8 cellular contexts compared by ENCODE assay signal in the genomic region with DNA sequence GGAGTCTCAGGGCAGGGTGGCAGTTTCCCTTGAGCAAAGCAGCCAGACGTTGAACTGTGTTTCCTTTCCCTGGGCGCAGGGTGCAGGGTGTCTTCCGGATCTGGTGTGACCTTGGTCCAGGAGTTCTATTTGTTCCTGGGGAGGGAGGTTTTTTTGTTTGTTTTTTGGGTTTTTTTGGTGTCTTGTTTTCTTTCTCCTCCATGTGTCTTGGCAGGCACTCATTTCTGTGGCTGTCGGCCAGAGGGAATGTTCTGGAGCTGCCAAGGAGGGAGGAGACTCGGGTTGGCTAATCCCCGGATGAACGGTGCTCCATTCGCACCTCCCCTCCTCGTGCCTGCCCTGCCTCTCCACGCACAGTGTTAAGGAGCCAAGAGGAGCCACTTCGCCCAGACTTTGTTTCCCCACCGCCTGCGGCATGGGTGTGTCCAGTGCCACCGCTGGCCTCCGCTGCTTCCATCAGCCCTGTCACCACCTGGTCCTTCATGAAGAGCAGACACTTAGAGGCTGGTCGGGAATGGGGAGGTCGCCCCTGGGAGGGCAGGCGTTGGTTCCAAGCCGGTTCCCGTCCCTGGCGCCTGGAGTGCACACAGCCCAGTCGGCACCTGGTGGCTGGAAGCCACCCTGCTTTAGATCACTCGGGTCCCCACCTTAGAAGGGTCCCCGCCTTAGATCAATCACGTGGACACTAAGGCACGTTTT. TPM values are rescaled to one million over a fixed set of nuclear protein-coding genes. Genes with fewer than 3 reads are reported as not detected.
DNase-seq lines count a peak whose midpoint lies in the region; ATAC-seq and TF ChIP-seq lines count a peak whose summit lies in the region.

No MANE protein-coding gene starts in this region.

- H3F3A ChIP-seq in smooth muscle cell (ENCODE audit: low read depth), result no peaks in the 10 kb centered on the region

- peak; percentile 39 for DNase-seq in HCEC 1CT
- DNase-seq in T47D (ENCODE audit: low read depth in 1 of 2, low spot score in 1 of 2), result peak; percentile 78 to 95
- DNase-seq in iris pigment epithelial cell (ENCODE audit: low read depth), result peak; percentile 90
- DNase-seq in smooth muscle cell (lab: John Stamatoyannopoulos, UW; ENCODE audit: unreplicated experiment), result no peak
- DNase-seq in ACHN, result no peak

- in situ Hi-C loops in T47D (cut with HindIII; ENCODE audit: low pct_unique_long_range_greater_than_20kb, low sequenced_read_pairs) (no loop called here), ACHN (cut with HindIII; ENCODE audit: low pct_ligation_motif_present, low pct_unique_long_range_greater_than_20kb, low sequenced_read_pairs) (no loop called here)

- H2AFZ ChIP-seq in smooth muscle cell (ENCODE audit: low read depth), result no peak overlapping the region

- H3K4me2 ChIP-seq in smooth muscle cell, result no peak overlapping the region

- H3K9ac ChIP-seq in smooth muscle cell (ENCODE audit: low read depth), result no peak overlapping the region

- peak overlapping the region; percentile 19 for H3K27ac ChIP-seq in smooth muscle cell (ENCODE audit: low read depth)

- H3K4me3 ChIP-seq in smooth muscle cell, result no peak overlapping the region

- no peak for TF ChIP-seq CTCF in smooth muscle cell (IDR thresholded peaks at IDR 0.05; ENCODE audit: borderline replicate concordance, insufficient read depth, poor library complexity, severe bottlenecking)

- ATAC-seq in HG03135 (IDR thresholded peaks at IDR 0.05; ENCODE audit: unreplicated experiment) (no peak), GM19467 (IDR thresholded peaks at IDR 0.05; ENCODE audit: unreplicated experiment) (no peak), GM19395 (IDR thresholded peaks at IDR 0.05; ENCODE audit: unreplicated experiment) (no peak)

- peaks cover 18% of the 10 kb centered on the region for H3K4me1 ChIP-seq in smooth muscle cell (ENCODE audit: low read depth)

- no peaks in the 10 kb centered on the region for H3K27me3 ChIP-seq in smooth muscle cell (ENCODE audit: low read depth)

- H3K36me3 ChIP-seq in smooth muscle cell (ENCODE audit: low read depth), result no peaks in the 10 kb centered on the region

- H3K79me2 ChIP-seq in smooth muscle cell (ENCODE audit: low read depth), result peaks cover 28% of the 10 kb centered on the region

- H3K9me3 ChIP-seq in smooth muscle cell (replicated peaks; ENCODE audit: low read depth), result no peaks in the 10 kb centered on the region

- 85% methylated on average over 26 of the region's 26 CpGs for WGBS in smooth muscle cell (ENCODE audit: low lambda C conversion rate)

- peaks cover 14% of the 10 kb centered on the region for H4K20me1 ChIP-seq in smooth muscle cell (ENCODE audit: low read depth)

RNA-seq across cellular contexts. Expression of gene PHYHD1, which starts 3.5 kb away (rescaled TPM):
- 7.3 and 17.3 TPM in 2 replicates for total RNA-seq in smooth muscle cell
- 30.5 and 37.6 TPM in 2 replicates for polyA plus RNA-seq in smooth muscle cell

RNA-seq across cellular contexts. Expression of gene DOLK, which starts 30.1 kb away (rescaled TPM):
- total RNA-seq in smooth muscle cell, result 14.1 and 18.7 TPM in 2 replicates
- polyA plus RNA-seq in smooth muscle cell, result 26.2 and 31.3 TPM in 2 replicates

RNA-seq across cellular contexts. Expression of gene NUP188, which starts 30.2 kb away (rescaled TPM):
- total RNA-seq in smooth muscle cell, result 40.9 and 45.8 TPM in 2 replicates
- polyA plus RNA-seq in smooth muscle cell, result 27.5 and 31.9 TPM in 2 replicates

RNA-seq across cellular contexts. Expression of gene LRRC8A, which starts 35.4 kb away (rescaled TPM):
- 44.9 and 50.1 TPM in 2 replicates for total RNA-seq in smooth muscle cell
- polyA plus RNA-seq in smooth muscle cell, result 48.6 and 58.3 TPM in 2 replicates

RNA-seq across cellular contexts. Expression of gene KYAT1, which starts 35.5 kb away (rescaled TPM):
- total RNA-seq in smooth muscle cell, result 3.1 and 10.2 TPM in 2 replicates
- polyA plus RNA-seq in smooth muscle cell, result 7.7 and 9.3 TPM in 2 replicates

Comparison
In these comparisons a context has a peak if more than half of its experiments do, and no peak if none do; other contexts are left out.
1. DNase-seq: peak in HCEC 1CT (single experiment), T47D (2 of 2) and iris pigment epithelial cell (single experiment); none in smooth muscle cell (single experiment) and ACHN (single experiment).